ENCODE assay signal across 15 cellular contexts in the genomic region with DNA sequence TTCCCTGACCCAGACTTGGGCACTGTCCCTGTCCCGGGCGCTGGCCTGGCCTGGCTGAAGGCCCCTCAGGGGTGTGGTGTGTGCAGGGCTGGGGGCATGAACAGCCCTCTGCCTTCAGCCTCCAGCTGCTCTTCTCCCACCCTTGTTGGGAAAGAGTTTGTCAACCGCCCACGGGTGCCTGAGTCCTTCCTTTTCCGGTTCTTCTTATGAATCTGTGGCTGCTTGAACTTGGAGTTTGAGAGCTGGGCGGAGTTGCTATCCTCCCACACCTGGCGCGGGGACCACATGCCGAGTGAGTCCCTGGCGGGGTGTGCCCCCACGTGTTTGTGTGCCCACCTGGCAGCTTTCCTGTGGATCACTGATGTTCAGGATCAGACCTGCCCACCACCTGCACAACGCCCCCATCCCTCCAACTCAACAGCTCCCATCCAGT. TPM values are rescaled to one million over a fixed set of nuclear protein-coding genes. Genes with fewer than 3 reads are reported as not detected.
A peak's percentile ranks its signal among the peaks of the same experiment; 100 is the strongest.
DNase-seq lines count a peak whose midpoint lies in the region; TF ChIP-seq lines count a peak whose summit lies in the region.
"Had no signal": no experiment of that assay in that cellular context is flagged by ENCODE, and none has a peak within 500 bp of the region (broad histone marks: within the 10 kb centered on the region; RNA-seq: fewer than 3 reads in every experiment).

No MANE protein-coding gene starts in this region.

- H3K27me3 Mint-ChIP-seq in activated CD4-positive, alpha-beta memory T cell treated with anti-CD3 and anti-CD28 coated beads for 36 hours, result peaks cover 2% of the 10 kb centered on the region
- H3K27me3 Mint-ChIP-seq in activated CD4-positive, alpha-beta memory T cell treated with anti-CD3 and anti-CD28 coated beads, Interleukin-2, amount 10 ng/mL, durations not matched to agents 7 days and 5 days, result peaks cover 6% of the 10 kb centered on the region

- POLR2A ChIA-PET in activated CD4-positive, alpha-beta memory T cell treated with anti-CD3 and anti-CD28 coated beads for 36 hours (lab: Charles Lee), result no interaction called here
- POLR2A ChIA-PET in activated CD4-positive, alpha-beta memory T cell treated with anti-CD3 and anti-CD28 coated beads, Interleukin-2, amount 10 ng/mL, durations not matched to agents 7 days and 5 days (lab: Charles Lee), result no interaction called here

- no peaks in the 10 kb centered on the region for H3K36me3 Mint-ChIP-seq in activated CD4-positive, alpha-beta memory T cell treated with anti-CD3 and anti-CD28 coated beads for 36 hours
- no peaks in the 10 kb centered on the region for H3K36me3 Mint-ChIP-seq in activated CD4-positive, alpha-beta memory T cell treated with anti-CD3 and anti-CD28 coated beads, Interleukin-2, amount 10 ng/mL, durations not matched to agents 7 days and 5 days (ENCODE audit: low read depth)

- no peaks in the 10 kb centered on the region for H3K9me3 Mint-ChIP-seq in activated CD4-positive, alpha-beta memory T cell treated with anti-CD3 and anti-CD28 coated beads for 36 hours
- no peaks in the 10 kb centered on the region for H3K9me3 Mint-ChIP-seq in activated CD4-positive, alpha-beta memory T cell treated with anti-CD3 and anti-CD28 coated beads, Interleukin-2, amount 10 ng/mL, durations not matched to agents 7 days and 5 days
- H3K9me3 Mint-ChIP-seq: activated B cell treated with CpG ODN at 0.5 μM for 24 hours; activated T-cell treated with anti-CD3 and anti-CD28 coated beads, Interleukin-2, amount 50 U/mL, for 24 hours had no signal

- H3K4me1 ChIP-seq in suprapubic skin (peaks cover 27% of the 10 kb centered on the region), Karpas-422 (ENCODE audit: low read length) (peaks cover 3% of the 10 kb centered on the region; the same call in 1 of the 2 replicates)

- H3K4me1 Mint-ChIP-seq in activated CD4-positive, alpha-beta memory T cell treated with anti-CD3 and anti-CD28 coated beads for 36 hours (ENCODE audit: low read depth), result no peaks in the 10 kb centered on the region
- H3K4me1 Mint-ChIP-seq in activated CD4-positive, alpha-beta memory T cell treated with anti-CD3 and anti-CD28 coated beads, Interleukin-2, amount 10 ng/mL, durations not matched to agents 7 days and 5 days, result peaks cover 2% of the 10 kb centered on the region

- no peak overlapping the region for H3K9ac ChIP-seq in Karpas-422 (ENCODE audit: low read length)
- H3K9ac ChIP-seq: SK-N-SH had no signal

- no peak overlapping the region for H3K4me3 Mint-ChIP-seq in activated CD4-positive, alpha-beta memory T cell treated with anti-CD3 and anti-CD28 coated beads for 36 hours
- no peak overlapping the region for H3K4me3 Mint-ChIP-seq in activated CD4-positive, alpha-beta memory T cell treated with anti-CD3 and anti-CD28 coated beads, Interleukin-2, amount 10 ng/mL, durations not matched to agents 7 days and 5 days
- H3K4me3 Mint-ChIP-seq: activated T-cell treated with anti-CD3 and anti-CD28 coated beads, Interleukin-2, amount 50 U/mL, for 24 hours had no signal

- H3K4me3 ChIP-seq in suprapubic skin, result no peak overlapping the region
- no peak overlapping the region for H3K4me3 ChIP-seq in Karpas-422 (ENCODE audit: low read length)

- H3K9me2 ChIP-seq in Karpas-422 (replicated peaks; ENCODE audit: insufficient read depth, low read length), result no peaks in the 10 kb centered on the region
- H3K9me2 ChIP-seq: SK-N-SH had no signal

- DNase-seq in activated CD4-positive, alpha-beta memory T cell treated with anti-CD3 and anti-CD28 coated beads for 36 hours, result peak; percentile 44
- DNase-seq in activated CD4-positive, alpha-beta memory T cell treated with anti-CD3 and anti-CD28 coated beads, Interleukin-2, amount 10 ng/mL, durations not matched to agents 7 days and 5 days, result no peak
- peak; percentile 77 for DNase-seq in NCI-H1105 treated with DMSO at 0.1 percent for 48 hours (lab: John Stamatoyannopoulos, UW)
- DNase-seq in ecto neural progenitor cell (ENCODE audit: low spot score), result peak; percentile 46
- no peak for DNase-seq in suprapubic skin (ENCODE audit: low spot score in 2 of 2)
- DNase-seq in NAMALWA (ENCODE audit: low spot score), result no peak
- DNase-seq in Karpas-422, result no peak
- DNase-seq in activated CD8-positive, alpha-beta memory T cell treated with anti-CD3 and anti-CD28 coated beads, Interleukin-2, amount 50 U/mL, for 48 hours, result no peak
- DNase-seq: activated B cell treated with CpG ODN at 0.5 μM for 24 hours; activated T-cell treated with anti-CD3 and anti-CD28 coated beads, Interleukin-2, amount 50 U/mL, for 24 hours; dorsolateral prefrontal cortex; NCI-H774; SK-N-SH; stimulated activated naive CD4-positive, alpha-beta T cell had no signal

- intact Hi-C loops in activated CD4-positive, alpha-beta memory T cell treated with anti-CD3 and anti-CD28 coated beads for 36 hours (cut with micrococcal nuclease), result no loop called here

- H3K4me2 ChIP-seq in Karpas-422 (ENCODE audit: low read depth, low read length, poor library complexity, severe bottlenecking), result no peak overlapping the region
- H3K4me2 ChIP-seq: SK-N-SH had no signal

- H3K9me3 ChIP-seq in suprapubic skin (no peaks in the 10 kb centered on the region), Karpas-422 (ENCODE audit: low read length) (no peaks in the 10 kb centered on the region)
- H3K9me3 ChIP-seq: SK-N-SH had no signal

- no peak overlapping the region for H3K27ac Mint-ChIP-seq in activated CD4-positive, alpha-beta memory T cell treated with anti-CD3 and anti-CD28 coated beads for 36 hours
- no peak overlapping the region for H3K27ac Mint-ChIP-seq in activated CD4-positive, alpha-beta memory T cell treated with anti-CD3 and anti-CD28 coated beads, Interleukin-2, amount 10 ng/mL, durations not matched to agents 7 days and 5 days
- H3K27ac Mint-ChIP-seq: activated B cell treated with CpG ODN at 0.5 μM for 24 hours; activated T-cell treated with anti-CD3 and anti-CD28 coated beads, Interleukin-2, amount 50 U/mL, for 24 hours had no signal

- TF ChIP-seq CTCF in suprapubic skin (IDR thresholded peaks at IDR 0.05), result no peak

- H4K20me1 ChIP-seq in Karpas-422 (ENCODE audit: insufficient read depth, low read depth, low read length), result no peaks in the 10 kb centered on the region

- no peaks in the 10 kb centered on the region for H3K79me2 ChIP-seq in Karpas-422 (ENCODE audit: low read length)

- H2AFZ ChIP-seq in Karpas-422 (ENCODE audit: low read length), result no peak overlapping the region

- no peaks in the 10 kb centered on the region for H3K36me3 ChIP-seq in suprapubic skin
- H3K36me3 ChIP-seq in Karpas-422 (ENCODE audit: insufficient read depth, low read length), result no peaks in the 10 kb centered on the region

- H3K27me3 ChIP-seq in suprapubic skin (no peaks in the 10 kb centered on the region), Karpas-422 (ENCODE audit: low read length) (no peaks in the 10 kb centered on the region)
- H3K27me3 ChIP-seq: dorsolateral prefrontal cortex had no signal

- TF ChIP-seq POLR2A in suprapubic skin (IDR thresholded peaks at IDR 0.05), result no peak

- H3K27ac ChIP-seq in suprapubic skin (peak overlapping the region; percentile 31), Karpas-422 (ENCODE audit: low read length) (no peak overlapping the region)
- H3K27ac ChIP-seq: dorsolateral prefrontal cortex had no signal

- WGBS in suprapubic skin, result 46% methylated on average over 12 of the region's 12 CpGs

- CTCF ChIA-PET in activated CD4-positive, alpha-beta memory T cell treated with anti-CD3 and anti-CD28 coated beads for 36 hours (lab: Charles Lee), result no interaction called here
- CTCF ChIA-PET in activated CD4-positive, alpha-beta memory T cell treated with anti-CD3 and anti-CD28 coated beads, Interleukin-2, amount 10 ng/mL, durations not matched to agents 7 days and 5 days (lab: Charles Lee), result no interaction called here

- no peak for TF ChIP-seq EP300 in suprapubic skin (IDR thresholded peaks at IDR 0.05)

RNA-seq across cellular contexts. Expression of gene NFAM1, which starts 13.4 kb away (rescaled TPM):
- under 1 TPM; 0.15 to 0.24 TPM for total RNA-seq in activated CD4-positive, alpha-beta memory T cell treated with anti-CD3 and anti-CD28 coated beads for 36 hours
- total RNA-seq in activated CD4-positive, alpha-beta memory T cell treated with anti-CD3 and anti-CD28 coated beads, Interleukin-2, amount 10 ng/mL, durations not matched to agents 7 days and 5 days, result under 1 TPM; 0.05 to 0.63 TPM
- total RNA-seq in suprapubic skin, result 1 to 10 TPM in 2 of 4 donors, under 1 TPM in 2; 0.70 to 3.1 (median 0.97) TPM
- not detected in 2 replicates for total RNA-seq in Karpas-422 (2014; rRNA removed; shearing (Covaris generic); ENCODE audit: low replicate concordance)
- total RNA-seq: pulmonary artery endothelial cell had no signal

Comparison
In these comparisons a context has a peak if more than half of its experiments do, and no peak if none do; other contexts are left out.
1. DNase-seq: peak in activated CD4-positive, alpha-beta memory T cell treated with anti-CD3 and anti-CD28 coated beads for 36 hours (single experiment), NCI-H1105 treated with DMSO at 0.1 percent for 48 hours (single experiment) and ecto neural progenitor cell (single experiment); none in activated CD4-positive, alpha-beta memory T cell treated with anti-CD3 and anti-CD28 coated beads, Interleukin-2, amount 10 ng/mL, durations not matched to agents 7 days and 5 days (single experiment), suprapubic skin (0 of 2), NAMALWA (single experiment), Karpas-422 (single experiment) and activated CD8-positive, alpha-beta memory T cell treated with anti-CD3 and anti-CD28 coated beads, Interleukin-2, amount 50 U/mL, for 48 hours (single experiment).